ENCODE assay signal across 9 cellular contexts in the genomic region with DNA sequence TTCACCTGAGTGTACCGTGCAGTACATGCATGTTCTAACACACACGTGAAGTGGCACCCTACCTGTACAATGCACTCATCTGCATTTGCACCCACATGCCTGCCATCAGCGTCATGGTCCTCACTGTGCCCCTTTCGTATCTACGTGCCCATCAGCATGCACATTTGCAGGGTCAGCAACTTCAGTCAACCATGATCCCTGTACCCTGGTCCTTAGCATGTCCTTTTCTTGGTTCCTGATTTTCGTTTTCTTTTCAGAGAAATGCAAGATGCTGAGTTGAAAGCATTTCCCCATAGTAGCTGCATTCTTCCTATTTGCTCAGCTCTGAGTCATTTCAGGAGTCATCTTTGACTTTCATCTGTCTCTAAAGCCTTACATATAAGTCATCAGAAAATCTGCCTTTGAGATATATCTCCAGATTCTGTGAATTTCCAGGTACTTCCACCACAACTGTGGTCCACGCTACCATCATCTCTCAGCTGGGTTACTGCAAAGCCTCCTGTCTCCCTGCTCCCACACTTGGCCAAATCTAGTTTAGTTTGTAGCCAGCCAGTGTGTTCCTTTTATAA. TPM values are rescaled to one million over a fixed set of nuclear protein-coding genes. Genes with fewer than 3 reads are reported as not detected.
DNase-seq lines count a peak whose midpoint lies in the region; ATAC-seq and TF ChIP-seq lines count a peak whose summit lies in the region.
"Had no signal": no experiment of that assay in that cellular context is flagged by ENCODE, and none has a peak within 500 bp of the region (broad histone marks: within the 10 kb centered on the region; RNA-seq: fewer than 3 reads in every experiment).

No MANE protein-coding gene starts in this region.

- peak; percentile 69 for DNase-seq in activated effector memory CD4-positive, alpha-beta T cell treated with anti-CD3 and anti-CD28 coated beads, Interleukin-2, amount 50 U/mL, for 16 hours
- no peak for DNase-seq in activated effector memory CD4-positive, alpha-beta T cell treated with Interleukin-2 at 50 U/mL for 16 hours
- DNase-seq in activated B cell treated with CpG ODN at 0.5 μM for 24 hours (no peak), lower lobe of right lung (no peak), NCI-H748 treated with DMSO at 0.1 percent for 48 hours (lab: John Stamatoyannopoulos, UW) (no peak), globus pallidus (ENCODE audit: low spot score) (no peak)

- ATAC-seq in HG03025 (IDR thresholded peaks at IDR 0.05; ENCODE audit: low FRiP score, unreplicated experiment) (peak; percentile 93), activated B cell treated with CpG ODN at 0.5 μM for 24 hours (ENCODE audit: low read depth) (peak; percentile 67), lower lobe of right lung (no peak)

- no peak overlapping the region for H3K9ac ChIP-seq in skeletal muscle satellite cell (ENCODE audit: low read depth, low read length)
- H3K9ac ChIP-seq: BLaER1 treated with 17β-estradiol and CSF1 and Interleukin-3, amounts not matched to agents 10 nM and 100 nM had no signal

- H3K4me1 Mint-ChIP-seq in activated B cell treated with CpG ODN at 0.5 μM for 24 hours: peaks cover 2% of the 10 kb centered on the region

- no peak overlapping the region for H3K27ac Mint-ChIP-seq in activated B cell treated with CpG ODN at 0.5 μM for 24 hours

- H3K9me3 ChIP-seq in skeletal muscle satellite cell (replicated peaks; ENCODE audit: low read length): no peaks in the 10 kb centered on the region
- H3K9me3 ChIP-seq in lower lobe of right lung: no peaks in the 10 kb centered on the region

- H3K4me3 Mint-ChIP-seq in activated B cell treated with CpG ODN at 0.5 μM for 24 hours: no peak overlapping the region

- intact Hi-C loops in activated B cell treated with CpG ODN at 0.5 μM for 24 hours (cut with micrococcal nuclease): no loop called here
- intact Hi-C loops in lower lobe of right lung (cut with DNase I): no loop called here

- H3K4me3 ChIP-seq in skeletal muscle satellite cell (ENCODE audit: low read length) (no peak overlapping the region), lower lobe of right lung (no peak overlapping the region)
- H3K4me3 ChIP-seq: BLaER1 treated with 17β-estradiol and CSF1 and Interleukin-3, amounts not matched to agents 10 nM and 100 nM had no signal

- H3K4me2 ChIP-seq in skeletal muscle satellite cell (ENCODE audit: low read length): peak overlapping the region; percentile 27

- POLR2A ChIA-PET in activated B cell treated with CpG ODN at 0.5 μM for 24 hours (lab: Charles Lee): interaction anchor here (1.4 to 1.5 kb wide), 2 partner anchors 14 to 59 kb away, joined by 3 read pairs; no protein-coding TSS in a partner anchor

- peaks cover 12% of the 10 kb centered on the region for H3K27me3 ChIP-seq in skeletal muscle satellite cell (ENCODE audit: control insufficient read depth, insufficient read depth, low read length)
- H3K27me3 ChIP-seq in lower lobe of right lung (ENCODE audit: low read depth): no peaks in the 10 kb centered on the region
- H3K27me3 ChIP-seq: BLaER1 treated with 17β-estradiol and CSF1 and Interleukin-3, amounts not matched to agents 10 nM and 100 nM had no signal

- H3K27ac ChIP-seq in lower lobe of right lung: no peak overlapping the region

- CTCF ChIA-PET in activated B cell treated with CpG ODN at 0.5 μM for 24 hours (lab: Charles Lee): no interaction called here

- peaks cover 4% of the 10 kb centered on the region for H3K9me3 Mint-ChIP-seq in activated B cell treated with CpG ODN at 0.5 μM for 24 hours

- H3K36me3 ChIP-seq in skeletal muscle satellite cell (ENCODE audit: insufficient read depth, low read length) (no peaks in the 10 kb centered on the region), lower lobe of right lung (no peaks in the 10 kb centered on the region)

- TF ChIP-seq CTCF in activated B cell treated with CpG ODN at 0.5 μM for 24 hours (IDR thresholded peaks at IDR 0.05): no peak
- no peak for TF ChIP-seq CTCF in lower lobe of right lung (IDR thresholded peaks at IDR 0.05)

- H3K36me3 Mint-ChIP-seq in activated B cell treated with CpG ODN at 0.5 μM for 24 hours (ENCODE audit: low read depth): no peaks in the 10 kb centered on the region

- H3K4me1 ChIP-seq in skeletal muscle satellite cell (ENCODE audit: control insufficient read depth, insufficient read depth, low read length): peaks cover 11% of the 10 kb centered on the region
- H3K4me1 ChIP-seq in lower lobe of right lung: peaks cover 2% of the 10 kb centered on the region

- H3K27me3 Mint-ChIP-seq in activated B cell treated with CpG ODN at 0.5 μM for 24 hours: peaks cover 7% of the 10 kb centered on the region

RNA-seq across cellular contexts. Expression of gene PUM2, which starts 14.7 kb away (rescaled TPM):
- total RNA-seq in activated B cell treated with CpG ODN at 0.5 μM for 24 hours (94.9 and 110 TPM in 2 replicates), lower lobe of right lung (112 TPM)
- total RNA-seq in skeletal muscle satellite cell (2012; rRNA removed): 25.1 and 33.0 TPM in 2 replicates

Comparison
In these comparisons a context has a peak if more than half of its experiments do, and no peak if none do; other contexts are left out.
1. ATAC-seq: peak in HG03025 (single experiment) and activated B cell treated with CpG ODN at 0.5 μM for 24 hours (single experiment); none in lower lobe of right lung (0 of 2).